8 cellular contexts compared by ENCODE assay signal in genomic region chr17:59707971-59708425, GRCh38. TPM values are rescaled to one million over a fixed set of nuclear protein-coding genes. Genes with fewer than 3 reads are reported as not detected.
DNase-seq lines count a peak whose midpoint lies in the region; ATAC-seq, FAIRE-seq and TF ChIP-seq lines count a peak whose summit lies in the region.

No MANE protein-coding gene starts in this region.

- peaks cover 5% of the 10 kb centered on the region for H3K36me3 Mint-ChIP-seq in astrocyte (ENCODE audit: low read depth, unreplicated experiment)

- H2AFZ ChIP-seq in astrocyte (ENCODE audit: low read depth, low read length): peak overlapping the region; percentile 73

- peak overlapping the region; percentile 98 for H3K4me3 ChIP-seq in astrocyte (ENCODE audit: insufficient read depth, low read depth, low read length)

- FAIRE-seq in astrocyte (lab: Jason Lieb, UNC): no peak

- peaks cover 18% of the 10 kb centered on the region for H3K4me1 Mint-ChIP-seq in astrocyte (ENCODE audit: low read depth, unreplicated experiment)

- H3K9ac ChIP-seq in astrocyte (ENCODE audit: low read length): peak overlapping the region; percentile 99

- H3K27ac ChIP-seq in astrocyte (ENCODE audit: low read depth, low read length) (peak overlapping the region; percentile 97), layer of hippocampus (ENCODE audit: low read depth, low read length) (peak overlapping the region; percentile 66), temporal lobe (ENCODE audit: low read depth, low read length) (peak overlapping the region; percentile 75)

- H3K9me3 ChIP-seq in astrocyte (ENCODE audit: insufficient read depth, low read depth, low read length): no peaks in the 10 kb centered on the region

- peaks cover 2% of the 10 kb centered on the region for H3K9me3 Mint-ChIP-seq in astrocyte (ENCODE audit: unreplicated experiment)

- peak overlapping the region; percentile 96 for H3K4me3 Mint-ChIP-seq in astrocyte (ENCODE audit: unreplicated experiment)

- DNase-seq in Ammon's horn (ENCODE audit: low spot score) (peak; percentile 26), astrocyte (ENCODE audit: low read depth) (no peak), globus pallidus (ENCODE audit: low spot score) (no peak), NCI-H446 (lab: John Stamatoyannopoulos, UW) (no peak)

- peak overlapping the region; percentile 98 for H3K27ac Mint-ChIP-seq in astrocyte (ENCODE audit: unreplicated experiment)

- peaks cover 79% of the 10 kb centered on the region for H4K20me1 ChIP-seq in astrocyte (ENCODE audit: insufficient read depth, low read length)

- no peaks in the 10 kb centered on the region for H3K36me3 ChIP-seq in astrocyte (ENCODE audit: insufficient read depth, low read length)

- no peaks in the 10 kb centered on the region for H3K27me3 ChIP-seq in astrocyte (ENCODE audit: insufficient read depth, low read length)
- no peaks in the 10 kb centered on the region for H3K27me3 ChIP-seq in layer of hippocampus (ENCODE audit: control insufficient read depth, insufficient read depth, low read length)

- no peak for TF ChIP-seq CTCF in astrocyte (IDR thresholded peaks at IDR 0.05; ENCODE audit: insufficient read depth, low read depth, low read length)

- peaks cover 97% of the 10 kb centered on the region for H3K79me2 ChIP-seq in astrocyte (ENCODE audit: insufficient read depth, low read length)

- ATAC-seq in HG03354 (IDR thresholded peaks at IDR 0.05; ENCODE audit: poor library complexity, severe bottlenecking, unreplicated experiment) (peak; percentile 1), HG03175 (IDR thresholded peaks at IDR 0.05; ENCODE audit: unreplicated experiment) (no peak)

- no peaks in the 10 kb centered on the region for H3K4me1 ChIP-seq in astrocyte (ENCODE audit: insufficient read depth, low read length)

- H3K4me2 ChIP-seq in astrocyte (ENCODE audit: low read length): peak overlapping the region; percentile 93

- H3K27me3 Mint-ChIP-seq in astrocyte (ENCODE audit: low read depth, unreplicated experiment): no peaks in the 10 kb centered on the region

RNA-seq across cellular contexts. Expression of gene VMP1, which starts 0.5 kb away (rescaled TPM):
- total RNA-seq in astrocyte (288 and 314 TPM in 2 replicates), temporal lobe (162 TPM)

RNA-seq across cellular contexts. Expression of gene PTRH2, which starts 0.8 kb away (rescaled TPM):
- total RNA-seq in astrocyte (34.5 and 36.3 TPM in 2 replicates), temporal lobe (13.5 TPM)
